1 cellular context compared by ENCODE assay signal in genomic region chr18:9494778-9495302, GRCh38.
TF ChIP-seq lines count a peak whose summit lies in the region.

No MANE protein-coding gene starts in this region.

TF ChIP-seq in K562, 482 proteins besides CTCF, POLR2A, EP300 and RAD21 (continued from another document and continues in another):
- TF ChIP-seq ZBTB40 (IDR thresholded peaks at IDR 0.05) (no peak), ZBTB40 (CRISPR knock-in tag; IDR thresholded peaks at IDR 0.05) (no peak), HNRNPK (IDR thresholded peaks at IDR 0.05; ENCODE audit: low read depth, low read length, poor library complexity, severe bottlenecking) (no peak), ZKSCAN8 (CRISPR knock-in tag; IDR thresholded peaks at IDR 0.05) (no peak), HMG20B (CRISPR knock-in tag; IDR thresholded peaks at IDR 0.05) (no peak), ZNF507 (tag; conservative IDR thresholded peaks at IDR 0.05) (no peak), ZNF639 (CRISPR knock-in tag; conservative IDR thresholded peaks at IDR 0.05 in 1 of 2, IDR thresholded peaks at IDR 0.05 in 1 of 2) (0 out of 4 replicates have a peak, but pooled peaks of 1 of the 2 experiments have one; percentile 32), AFF4 (CRISPR knock-in tag; IDR thresholded peaks at IDR 0.05) (no peak), ZNF644 (tag; IDR thresholded peaks at IDR 0.05; ENCODE audit: low read depth) (no peak), ZNF407 (IDR thresholded peaks at IDR 0.05; ENCODE audit: low read depth) (no peak), NFYB (IDR thresholded peaks at IDR 0.05; ENCODE audit: extremely low read depth, insufficient read length) (no peak), STAG1 (CRISPR knock-in tag; IDR thresholded peaks at IDR 0.05; ENCODE audit: borderline replicate concordance) (no peak), ZBTB43 (CRISPR knock-in tag; IDR thresholded peaks at IDR 0.05) (no peak), USF2 (CRISPR knock-in tag; IDR thresholded peaks at IDR 0.05) (no peak), TCFL5 (CRISPR knock-in tag; conservative IDR thresholded peaks at IDR 0.05) (no peak), FOSL1 (tag; conservative IDR thresholded peaks at IDR 0.05) (0 out of 2 replicates have a peak, but pooled peaks have one; percentile 21), KAT2B (IDR thresholded peaks at IDR 0.05; ENCODE audit: low read depth, low read length) (no peak), HES1 (IDR thresholded peaks at IDR 0.05; ENCODE audit: low read depth) (no peak), NUFIP1 (IDR thresholded peaks at IDR 0.05; ENCODE audit: partially characterized antibody) (no peak), ESRRA (IDR thresholded peaks at IDR 0.05; ENCODE audit: borderline replicate concordance, low read depth) (peak; percentile 89), DNMT1 (IDR thresholded peaks at IDR 0.05) (no peak), POLR2B (IDR thresholded peaks at IDR 0.05; ENCODE audit: low read depth, partially characterized antibody) (no peak), TCF15 (CRISPR knock-in tag; IDR thresholded peaks at IDR 0.05) (no peak), KLF13 (tag; IDR thresholded peaks at IDR 0.05; ENCODE audit: borderline replicate concordance, low read depth) (no peak), CREB3 (tag; conservative IDR thresholded peaks at IDR 0.05; ENCODE audit: low read depth) (peak; percentile 49; the same call in 1 of the 2 replicates)
